Comparison of ENCODE assay signal across 19 cellular contexts in genomic region chr15:44243829-44244228, GRCh38. TPM values are rescaled to one million over a fixed set of nuclear protein-coding genes. Genes with fewer than 3 reads are reported as not detected.
DNase-seq lines count a peak whose midpoint lies in the region; ATAC-seq and TF ChIP-seq lines count a peak whose summit lies in the region.
"Had no signal": no experiment of that assay in that cellular context is flagged by ENCODE, and none has a peak within 500 bp of the region (broad histone marks: within the 10 kb centered on the region; RNA-seq: fewer than 3 reads in every experiment).

No MANE protein-coding gene starts in this region.

- CTCF ChIA-PET in IMR-90 (lab: Yijun Ruan, JAX): no interaction called here

- no peak for TF ChIP-seq POLR2A in IMR-90 (IDR thresholded peaks at IDR 0.05; ENCODE audit: low read depth, low read length)

- no peaks in the 10 kb centered on the region for H3K9me1 ChIP-seq in IMR-90 (ENCODE audit: insufficient read depth, low read length)

- POLR2A ChIA-PET in IMR-90 (lab: Charles Lee; ENCODE audit: unreplicated experiment): no interaction called here

- no peak overlapping the region for H3K4me3 ChIP-seq in IMR-90 (ENCODE audit: insufficient read depth, low read depth, low read length)
- H3K4me3 ChIP-seq: cardiac muscle cell, upper lobe of right lung had no signal

- TF ChIP-seq RAD21 in IMR-90 (IDR thresholded peaks at IDR 0.05; ENCODE audit: low read length): 0 out of 2 replicates have a peak, but pooled peaks have one; percentile 12

- H3K27ac ChIP-seq in 22Rv1: no peak overlapping the region
- no peak overlapping the region for H3K27ac ChIP-seq in IMR-90 (ENCODE audit: insufficient read depth, low read length)
- no peak overlapping the region for H3K27ac ChIP-seq in VCaP
- no peak overlapping the region for H3K27ac ChIP-seq in foreskin keratinocyte
- H3K27ac ChIP-seq: cardiac muscle cell, upper lobe of right lung had no signal

- DNase-seq in IMR-90 (no peak), foreskin keratinocyte (no peak), NCI-H2171 (lab: John Stamatoyannopoulos, UW) (no peak), DMS 273 (lab: John Stamatoyannopoulos, UW; ENCODE audit: unreplicated experiment) (no peak), D341Med (ENCODE audit: low spot score) (no peak)
- DNase-seq: activated CD8-positive, alpha-beta T cell treated with anti-CD3 and anti-CD28 coated beads for 36 hours; activated naive CD8-positive, alpha-beta T cell treated with anti-CD3 and anti-CD28 coated beads, Interleukin-2, amount 10 ng/mL, durations not matched to agents 7 days and 5 days; effector CD4-positive, alpha-beta T cell; hippocampal formation; NCI-H1048; NCI-H774; retina; stimulated activated CD4-positive, alpha-beta T cell treated with anti-CD3 and anti-CD28 coated beads, Interleukin-15, amount 100 ng/mL, for 24 hours; upper lobe of right lung had no signal

- H3K14ac ChIP-seq in IMR-90 (replicated peaks; ENCODE audit: low read depth, low read length): no peak overlapping the region

- H2BK120ac ChIP-seq in IMR-90 (ENCODE audit: low read depth, low read length): no peak overlapping the region

- H4K91ac ChIP-seq in IMR-90 (ENCODE audit: insufficient read depth, low read depth, low read length): no peak overlapping the region

- H3K27me3 ChIP-seq in IMR-90 (ENCODE audit: control insufficient read depth, insufficient read depth, low read length): no peaks in the 10 kb centered on the region
- H3K27me3 ChIP-seq in foreskin keratinocyte: no peaks in the 10 kb centered on the region
- H3K27me3 ChIP-seq: cardiac muscle cell, upper lobe of right lung had no signal

- in situ Hi-C loops in IMR-90 (cut with MboI; ENCODE audit: low sequenced_read_pairs): no loop called here

- TF ChIP-seq CTCF in 22Rv1 (IDR thresholded peaks at IDR 0.05): 0 out of 2 replicates have a peak, but pooled peaks have one; percentile 6
- TF ChIP-seq CTCF in IMR-90 (conservative IDR thresholded peaks at IDR 0.05; ENCODE audit: low read depth, low read length): 0 out of 2 replicates have a peak, but pooled peaks have one; percentile 20
- TF ChIP-seq CTCF in VCaP (conservative IDR thresholded peaks at IDR 0.05): peak; percentile 62
- peak; percentile 58 for TF ChIP-seq CTCF in foreskin keratinocyte (conservative IDR thresholded peaks at IDR 0.05)

- H2AFZ ChIP-seq in IMR-90 (replicated peaks; ENCODE audit: low read length, poor library complexity): no peak overlapping the region

- dilution Hi-C loops in IMR-90 (cut with HindIII; ENCODE audit: low sequenced_read_pairs, unreplicated experiment): no loop called here

- no peak overlapping the region for H2BK5ac ChIP-seq in IMR-90 (ENCODE audit: low read depth, low read length, poor library complexity, severe bottlenecking)

- no peak overlapping the region for H3K9ac ChIP-seq in IMR-90 (ENCODE audit: low read depth, low read length)

- no peak overlapping the region for H3K56ac ChIP-seq in IMR-90 (ENCODE audit: extremely low read depth, insufficient read depth, low read length)

- WGBS in IMR-90 (ENCODE audit: extremely low coverage in 2 of 2, insufficient read length in 1 of 2), 2 experiments: no CpG with 5 or more reads among the region's 3 CpGs

- H3K36me3 ChIP-seq in IMR-90 (ENCODE audit: control insufficient read depth, insufficient read depth, low read length): no peaks in the 10 kb centered on the region
- H3K36me3 ChIP-seq: cardiac muscle cell, upper lobe of right lung had no signal

- H2AK5ac ChIP-seq in IMR-90 (ENCODE audit: low read depth, low read length): no peak overlapping the region

- no peaks in the 10 kb centered on the region for H3K9me3 ChIP-seq in IMR-90 (ENCODE audit: control insufficient read depth, insufficient read depth, low read length)
- H3K9me3 ChIP-seq: upper lobe of right lung had no signal

- no peak overlapping the region for H3K23ac ChIP-seq in IMR-90 (ENCODE audit: low read depth, low read length)

- ATAC-seq in IMR-90 (ENCODE audit: low read depth) (no peak), foreskin keratinocyte (no peak), HG03457 (IDR thresholded peaks at IDR 0.05; ENCODE audit: unreplicated experiment) (no peak)
- ATAC-seq: activated CD8-positive, alpha-beta T cell treated with anti-CD3 and anti-CD28 coated beads for 36 hours; upper lobe of right lung had no signal

- intact Hi-C loops in IMR-90 (cut with micrococcal nuclease): no loop called here

- H3K4me2 ChIP-seq in IMR-90 (ENCODE audit: low read depth, low read length): no peak overlapping the region

- no peak overlapping the region for H4K5ac ChIP-seq in IMR-90 (ENCODE audit: low read depth, low read length)

- no peaks in the 10 kb centered on the region for H4K20me1 ChIP-seq in IMR-90 (ENCODE audit: insufficient read depth, low read length)

- H3K79me1 ChIP-seq in IMR-90 (ENCODE audit: low read depth in 1 of 2, low read length in 2 of 2): no peaks in the 10 kb centered on the region

- H3K4ac ChIP-seq in IMR-90 (ENCODE audit: low read depth, low read length): no peak overlapping the region

- no TSS peak for BruUV-seq in IMR-90 (replicated peaks; lab: Mats Ljungman, UMichigan)

- H2BK15ac ChIP-seq in IMR-90 (ENCODE audit: low read depth, low read length): no peak overlapping the region

- H3K18ac ChIP-seq in IMR-90 (ENCODE audit: low read depth, low read length): no peak overlapping the region

- no peak overlapping the region for H2AK9ac ChIP-seq in IMR-90 (replicated peaks; ENCODE audit: low read depth, low read length, poor library complexity)

- no peak overlapping the region for H4K8ac ChIP-seq in IMR-90 (ENCODE audit: low read depth in 2 of 2, low read length in 2 of 2)

- H2BK20ac ChIP-seq in IMR-90 (ENCODE audit: low read depth, low read length): no peak overlapping the region

- H3K4me1 ChIP-seq in IMR-90 (ENCODE audit: control insufficient read depth, insufficient read depth, low read length): no peaks in the 10 kb centered on the region
- H3K4me1 ChIP-seq in foreskin keratinocyte: no peaks in the 10 kb centered on the region
- H3K4me1 ChIP-seq: upper lobe of right lung had no signal

TF ChIP-seq in IMR-90, 13 proteins besides CTCF, POLR2A, EP300 and RAD21:
- TF ChIP-seq SMC3 (IDR thresholded peaks at IDR 0.05; ENCODE audit: low read depth, low read length) (no peak), RCOR1 (IDR thresholded peaks at IDR 0.05; ENCODE audit: insufficient replicate concordance, low read length) (no peak), USF2 (IDR thresholded peaks at IDR 0.05; ENCODE audit: low read depth, low read length) (no peak), RFX5 (IDR thresholded peaks at IDR 0.05; ENCODE audit: low read depth, low read length) (no peak), MAZ (IDR thresholded peaks at IDR 0.05; ENCODE audit: borderline replicate concordance, low read depth, low read length) (no peak), CEBPB (IDR thresholded peaks at IDR 0.05; ENCODE audit: low read depth, low read length) (no peak), MAFK (IDR thresholded peaks at IDR 0.05; ENCODE audit: low read depth, low read length) (no peak), FOS (IDR thresholded peaks at IDR 0.05; ENCODE audit: low read depth, low read length) (no peak), NFE2L2 (IDR thresholded peaks at IDR 0.05; ENCODE audit: low read depth, low read length) (no peak), CHD1 (IDR thresholded peaks at IDR 0.05; ENCODE audit: low read depth, low read length) (no peak), BHLHE40 (IDR thresholded peaks at IDR 0.05; ENCODE audit: low read depth, low read length) (no peak), MXI1 (IDR thresholded peaks at IDR 0.05; ENCODE audit: borderline replicate concordance, low read depth, low read length) (no peak)
- TF ChIP-seq, protein P1, sequence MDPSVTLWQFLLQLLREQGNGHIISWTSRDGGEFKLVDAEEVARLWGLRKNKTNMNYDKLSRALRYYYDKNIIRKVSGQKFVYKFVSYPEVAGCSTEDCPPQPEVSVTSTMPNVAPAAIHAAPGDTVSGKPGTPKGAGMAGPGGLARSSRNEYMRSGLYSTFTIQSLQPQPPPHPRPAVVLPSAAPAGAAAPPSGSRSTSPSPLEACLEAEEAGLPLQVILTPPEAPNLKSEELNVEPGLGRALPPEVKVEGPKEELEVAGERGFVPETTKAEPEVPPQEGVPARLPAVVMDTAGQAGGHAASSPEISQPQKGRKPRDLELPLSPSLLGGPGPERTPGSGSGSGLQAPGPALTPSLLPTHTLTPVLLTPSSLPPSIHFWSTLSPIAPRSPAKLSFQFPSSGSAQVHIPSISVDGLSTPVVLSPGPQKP (IDR thresholded peaks at IDR 0.05; ENCODE audit: borderline replicate concordance, low read depth, low read length): no peak

RNA-seq across cellular contexts. Expression of gene GOLM2, which starts 44.7 kb away (rescaled TPM):
- total RNA-seq in IMR-90 (2012; rRNA removed) (75.6 and 108 TPM in 2 replicates), foreskin keratinocyte (31.4 and 35.6 TPM in 2 replicates)
- polyA plus RNA-seq in IMR-90 (2012; rRNA removed) (31.4 and 41.8 TPM in 2 replicates), foreskin keratinocyte (10.1 and 10.4 TPM in 2 replicates)
- polyA plus RNA-seq in IMR-90 (2012; cell fraction: cytosol; rRNA removed): 18.9 and 23.8 TPM in 2 replicates
- polyA plus RNA-seq in IMR-90 (2012; cell fraction: nucleus; rRNA removed; ENCODE audit: low replicate concordance): 10.4 and 14.9 TPM in 2 replicates

RNA-seq across cellular contexts. Expression of gene FRMD5, which starts 48.8 kb away (rescaled TPM):
- total RNA-seq in IMR-90 (2012; rRNA removed) (5.4 and 5.6 TPM in 2 replicates), foreskin keratinocyte (10.1 and 11.5 TPM in 2 replicates)
- polyA plus RNA-seq in IMR-90 (2012; rRNA removed) (4.1 and 4.8 TPM in 2 replicates), foreskin keratinocyte (6.6 and 7.1 TPM in 2 replicates)
- 3.5 and 3.9 TPM in 2 replicates for polyA plus RNA-seq in IMR-90 (2012; cell fraction: cytosol; rRNA removed)
- 9.0 and 13.8 TPM in 2 replicates for polyA plus RNA-seq in IMR-90 (2012; cell fraction: nucleus; rRNA removed; ENCODE audit: low replicate concordance)
- total RNA-seq: T-helper 1 cell treated with Interleukin-12 subunit alpha and Interleukin-12 subunit beta and Interleukin-4 antibody, amounts not matched to agents 30 ng/mL and 1 ng/mL, for 36 hours had no signal

Comparison
In these comparisons a context has a peak if more than half of its experiments do, and no peak if none do; other contexts are left out.
1. CTCF ChIP-seq: peak in every context shown above with its lines; median percentile 62 in VCaP; 58 in foreskin keratinocyte; 20 in IMR-90; 6 in 22Rv1.